In genomic region chr2:62705007-62705829, GRCh38 we compare ENCODE assay signal across 8 cellular contexts. TPM values are rescaled to one million over a fixed set of nuclear protein-coding genes. Genes with fewer than 3 reads are reported as not detected.
A peak's percentile ranks its signal among the peaks of the same experiment; 100 is the strongest.
DNase-seq lines count a peak whose midpoint lies in the region; ATAC-seq lines count a peak whose summit lies in the region.

Gene EHBP1, plus strand, starts transcription at chr2:62705713. Its CDS starts 1,479 bp downstream, at chr2:62707192.

- peak within 1 kb of the TSS; percentile 45 for H3K9ac ChIP-seq in rectal smooth muscle tissue (ENCODE audit: low read length)

- peak within 1 kb of the TSS; percentile 91 for H3K27ac ChIP-seq in rectal smooth muscle tissue (ENCODE audit: low read depth, low read length)
- H3K27ac ChIP-seq in aorta (ENCODE audit: low read depth in 1 of 2, low read length in 2 of 2): peak within 1 kb of the TSS; percentile 3 to 66

- H3K9me3 ChIP-seq in aorta (ENCODE audit: control insufficient read depth, low read length): no peaks in the 10 kb centered on the region

- WGBS in aorta, 2 donors: 0 to 1% methylated on average over 36 to 45 of the region's 45 CpGs

- no peaks in the 10 kb centered on the region for H3K36me3 ChIP-seq in rectal smooth muscle tissue (ENCODE audit: control insufficient read depth, insufficient read depth, low read length)
- no peaks in the 10 kb centered on the region for H3K36me3 ChIP-seq in aorta (ENCODE audit: control insufficient read depth in 1 of 2, insufficient read depth in 2 of 2, low read length in 1 of 2)

- H3K4me3 ChIP-seq in rectal smooth muscle tissue (ENCODE audit: low read length): peak within 1 kb of the TSS; percentile 94
- peak within 1 kb of the TSS; percentile 75 to 79 for H3K4me3 ChIP-seq in aorta (ENCODE audit: low read length in 2 of 2)

- ATAC-seq in GM18508 (IDR thresholded peaks at IDR 0.05; ENCODE audit: insufficient read depth, unreplicated experiment): peak; percentile 97
- ATAC-seq in HG03025 (IDR thresholded peaks at IDR 0.05; ENCODE audit: low FRiP score, unreplicated experiment): peak; percentile 95
- peak; percentile 99 for ATAC-seq in aorta (ENCODE audit: low FRiP score)

- H3K27me3 ChIP-seq in rectal smooth muscle tissue (ENCODE audit: control insufficient read depth, insufficient read depth, low read length): no peaks in the 10 kb centered on the region
- no peaks in the 10 kb centered on the region for H3K27me3 ChIP-seq in aorta (ENCODE audit: control insufficient read depth in 1 of 2, insufficient read depth in 2 of 2, low read length in 1 of 2)

- H3K4me1 ChIP-seq in rectal smooth muscle tissue (ENCODE audit: control insufficient read depth, insufficient read depth, low read length): peaks cover 7% of the 10 kb centered on the region
- H3K4me1 ChIP-seq in aorta (ENCODE audit: control insufficient read depth in 1 of 2, insufficient read depth in 2 of 2, low read length in 2 of 2): peaks cover 0 to 7% of the 10 kb centered on the region in 2 donors

- DNase-seq in NCI-H2081 (lab: John Stamatoyannopoulos, UW) (peak; percentile 100), T1000 (lab: John Stamatoyannopoulos, UW) (peak; percentile 98), astrocyte of the hippocampus (ENCODE audit: low read depth, low spot score) (peak; percentile 100), hepatic stellate cell (ENCODE audit: low spot score) (peak; percentile 98), aorta (peak; percentile 99)

- intact Hi-C loops in aorta (cut with DNase I): loop anchor here (1.0 to 10.0 kb wide), 3 partner anchors 200 to 248 kb away; partner anchors contain the start of gene TMEM17 (in 1 of the 2)

RNA-seq across cellular contexts. Expression of gene EHBP1, which starts in this region (rescaled TPM):
- 10 to 100 TPM; 42.7 to 70.9 TPM for total RNA-seq in aorta
- 10 to 100 TPM; 12.0 to 13.5 TPM for polyA plus RNA-seq in aorta

Comparison
In these comparisons a context has a peak if more than half of its experiments do, and no peak if none do; other contexts are left out.
1. Peak in every context shown above with its lines: DNase-seq, ATAC-seq, H3K4me3 ChIP-seq and H3K27ac ChIP-seq.